Comparison of ENCODE assay signal across 17 cellular contexts in the genomic region with DNA sequence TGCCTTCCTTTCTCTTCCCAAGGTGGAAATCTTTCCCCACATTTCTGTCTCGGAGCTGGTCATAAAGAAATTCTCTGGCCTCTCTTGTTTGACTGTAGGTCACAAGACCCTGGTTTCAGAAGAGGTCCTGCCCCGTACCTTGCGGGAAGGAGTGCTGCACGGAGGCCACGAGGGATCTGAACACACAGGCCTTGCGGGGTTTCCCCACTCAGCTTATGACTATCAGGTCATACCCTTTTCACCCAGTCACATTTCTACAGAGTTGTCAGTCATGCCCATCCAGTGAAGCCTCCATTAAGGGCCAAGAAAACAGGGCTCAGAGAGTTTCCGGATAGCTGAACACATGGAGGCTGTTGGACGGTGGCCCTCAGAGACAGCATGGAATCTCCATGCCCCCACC. TPM values are rescaled to one million over a fixed set of nuclear protein-coding genes. Genes with fewer than 3 reads are reported as not detected.
DNase-seq lines count a peak whose midpoint lies in the region; ATAC-seq lines count a peak whose summit lies in the region.
"Had no signal": no experiment of that assay in that cellular context is flagged by ENCODE, and none has a peak within 500 bp of the region (broad histone marks: within the 10 kb centered on the region; RNA-seq: fewer than 3 reads in every experiment).

No MANE protein-coding gene starts in this region.

- no peak for DNase-seq in activated CD4-positive, alpha-beta T cell treated with anti-CD3 and anti-CD28 coated beads, Interleukin-2, amount 10 ng/mL, durations not matched to agents 7 days and 5 days
- DNase-seq in activated CD4-positive, alpha-beta T cell treated with anti-CD3 and anti-CD28 coated beads for 1 hour: no peak
- peak; percentile 38 for DNase-seq in stimulated activated CD8-positive, alpha-beta memory T cell treated with anti-CD3 and anti-CD28 coated beads, Interleukin-4, amount 100 ng/mL, for 48 hours
- no peak for DNase-seq in KBM-7
- no peak for DNase-seq in HCEC 1CT
- DNase-seq in OCI-M1 (lab: John Stamatoyannopoulos, UW): no peak
- DNase-seq: activated CD8-positive, alpha-beta memory T cell treated with anti-CD3 and anti-CD28 coated beads, Interleukin-2, amount 10 ng/mL, durations not matched to agents 7 days and 5 days; left cardiac atrium; mesendoderm; naive B cell; NCI-H1092 treated with DMSO at 0.1 percent for 48 hours; NCI-H2081; occipital lobe; WERI-Rb-1 had no signal

- CTCF ChIA-PET in activated CD4-positive, alpha-beta T cell treated with anti-CD3 and anti-CD28 coated beads, Interleukin-2, amount 10 ng/mL, durations not matched to agents 7 days and 5 days (lab: Charles Lee): interaction anchor here (0.6 kb wide), 1 partner anchor 531 kb away, joined by 3 read pairs; no protein-coding TSS in a partner anchor

- H3K9me3 Mint-ChIP-seq in activated CD4-positive, alpha-beta T cell treated with anti-CD3 and anti-CD28 coated beads, Interleukin-2, amount 10 ng/mL, durations not matched to agents 7 days and 5 days: peaks cover 3% of the 10 kb centered on the region

- peak overlapping the region; percentile 1 for H3K27ac Mint-ChIP-seq in activated CD4-positive, alpha-beta T cell treated with anti-CD3 and anti-CD28 coated beads, Interleukin-2, amount 10 ng/mL, durations not matched to agents 7 days and 5 days
- H3K27ac Mint-ChIP-seq: activated CD8-positive, alpha-beta memory T cell treated with anti-CD3 and anti-CD28 coated beads, Interleukin-2, amount 10 ng/mL, durations not matched to agents 7 days and 5 days; activated T-helper 2 cell treated with anti-CD3 and anti-CD28 coated beads, Interferon-gamma antibody, Interleukin-2, Interleukin-4, amounts not matched to agents 10 μg/mL and 5 μg/mL and 100 μg/mL, durations not matched to agents 14 hours and 24 hours and 36 hours had no signal

- ATAC-seq in GM18520 (IDR thresholded peaks at IDR 0.05; ENCODE audit: unreplicated experiment): peak; percentile 76
- peak; percentile 60 for ATAC-seq in HG02885 (IDR thresholded peaks at IDR 0.05; ENCODE audit: poor library complexity, unreplicated experiment)
- ATAC-seq: activated CD8-positive, alpha-beta memory T cell treated with anti-CD3 and anti-CD28 coated beads, Interleukin-2, amount 10 ng/mL, durations not matched to agents 7 days and 5 days; left cardiac atrium had no signal

- H3K27me3 Mint-ChIP-seq in activated CD4-positive, alpha-beta T cell treated with anti-CD3 and anti-CD28 coated beads, Interleukin-2, amount 10 ng/mL, durations not matched to agents 7 days and 5 days: no peaks in the 10 kb centered on the region
- H3K27me3 Mint-ChIP-seq: activated CD8-positive, alpha-beta memory T cell treated with anti-CD3 and anti-CD28 coated beads, Interleukin-2, amount 10 ng/mL, durations not matched to agents 7 days and 5 days had no signal

- H3K4me3 Mint-ChIP-seq in activated CD4-positive, alpha-beta T cell treated with anti-CD3 and anti-CD28 coated beads, Interleukin-2, amount 10 ng/mL, durations not matched to agents 7 days and 5 days: no peak overlapping the region
- H3K4me3 Mint-ChIP-seq: activated CD8-positive, alpha-beta memory T cell treated with anti-CD3 and anti-CD28 coated beads, Interleukin-2, amount 10 ng/mL, durations not matched to agents 7 days and 5 days had no signal

- peaks cover 9% of the 10 kb centered on the region for H3K4me1 Mint-ChIP-seq in activated CD4-positive, alpha-beta T cell treated with anti-CD3 and anti-CD28 coated beads, Interleukin-2, amount 10 ng/mL, durations not matched to agents 7 days and 5 days

- POLR2A ChIA-PET in activated CD4-positive, alpha-beta T cell treated with anti-CD3 and anti-CD28 coated beads, Interleukin-2, amount 10 ng/mL, durations not matched to agents 7 days and 5 days (lab: Charles Lee): interaction anchor here (0.6 kb wide), 1 partner anchor 452 kb away, joined by 3 read pairs; no protein-coding TSS in a partner anchor

- H3K36me3 Mint-ChIP-seq in activated CD4-positive, alpha-beta T cell treated with anti-CD3 and anti-CD28 coated beads, Interleukin-2, amount 10 ng/mL, durations not matched to agents 7 days and 5 days (ENCODE audit: low read depth): no peaks in the 10 kb centered on the region
- H3K36me3 Mint-ChIP-seq: activated CD8-positive, alpha-beta memory T cell treated with anti-CD3 and anti-CD28 coated beads, Interleukin-2, amount 10 ng/mL, durations not matched to agents 7 days and 5 days; naive B cell had no signal

- in situ Hi-C loops in KBM-7 (cut with MboI; ENCODE audit: low pct_unique_long_range_greater_than_20kb, low sequenced_read_pairs): no loop called here

RNA-seq across cellular contexts. Expression of a gene that starts 54.7 kb away (rescaled TPM):
- 10 to 100 TPM; 59.2 to 73.8 TPM for total RNA-seq in activated CD4-positive, alpha-beta T cell treated with anti-CD3 and anti-CD28 coated beads, Interleukin-2, amount 10 ng/mL, durations not matched to agents 7 days and 5 days
